In genomic region chr6:148649454-148649963, GRCh38 we compare ENCODE assay signal across 26 cellular contexts.
DNase-seq lines count a peak whose midpoint lies in the region; ATAC-seq and TF ChIP-seq lines count a peak whose summit lies in the region.
"Had no signal": no experiment of that assay in that cellular context is flagged by ENCODE, and none has a peak within 500 bp of the region (broad histone marks: within the 10 kb centered on the region; RNA-seq: fewer than 3 reads in every experiment).

No MANE protein-coding gene starts in this region.

- H3K4me3 ChIP-seq in lower leg skin (ENCODE audit: low read depth, poor library complexity, severe bottlenecking) = no peak overlapping the region
- H3K4me3 ChIP-seq: adrenal gland, heart right ventricle, Peyer's patch, SJCRH30 had no signal

- peak overlapping the region in 3 of 6 donors; percentile 14 to 73 (median 71) for H3K27ac Mint-ChIP-seq in naive B cell
- H3K27ac Mint-ChIP-seq in type B pancreatic cell = no peak overlapping the region
- H3K27ac Mint-ChIP-seq: activated T-cell treated with anti-CD3 and anti-CD28 coated beads, Interleukin-2, amount 50 U/mL, for 24 hours; CD4-positive, alpha-beta T cell; naive thymus-derived CD4-positive, alpha-beta T cell had no signal

- H3K27me3 Mint-ChIP-seq in naive B cell = no peaks in the 10 kb centered on the region
- peaks cover 5% of the 10 kb centered on the region for H3K27me3 Mint-ChIP-seq in type B pancreatic cell

- H3K36me3 Mint-ChIP-seq in naive B cell (peaks cover 0 to 7% of the 10 kb centered on the region in 2 donors), type B pancreatic cell (no peaks in the 10 kb centered on the region)

- ATAC-seq in GM19351 (IDR thresholded peaks at IDR 0.05; ENCODE audit: unreplicated experiment) = peak; percentile 75
- peak; percentile 76 to 91 for ATAC-seq in naive B cell (ENCODE audit: low read depth in 2 of 2)
- ATAC-seq in HG02973 (IDR thresholded peaks at IDR 0.05; ENCODE audit: unreplicated experiment) = no peak
- ATAC-seq: heart right ventricle; left cardiac atrium; naive thymus-derived CD4-positive, alpha-beta T cell had no signal

- H3K9me3 Mint-ChIP-seq in naive B cell (peaks cover 0 to 7% (median 4%) of the 10 kb centered on the region in 7 donors), type B pancreatic cell (peaks cover 10% of the 10 kb centered on the region)

- DNase-seq in CD1c-positive myeloid dendritic cell (ENCODE audit: extremely low spot score) (peak; percentile 42), MV-4-11 (lab: John Stamatoyannopoulos, UW) (peak; percentile 31), naive B cell (no peak), lower leg skin (ENCODE audit: low spot score in 2 of 2) (no peak), type B pancreatic cell (ENCODE audit: extremely low spot score, unreplicated experiment) (no peak)
- DNase-seq: activated gamma-delta T cell treated with Interleukin-2 at 50 U/mL for 16 hours; activated T-cell treated with anti-CD3 and anti-CD28 coated beads, Interleukin-2, amount 50 U/mL, for 24 hours; adrenal gland; brain microvascular endothelial cell; CD4-positive, alpha-beta T cell; DMS153; effector CD4-positive, alpha-beta T cell; heart right ventricle; left cardiac atrium; mesenchymal stem cell; naive thymus-derived CD4-positive, alpha-beta T cell; NCI-H1694 treated with DMSO at 0.1 percent for 48 hours; NCI-H2171 treated with DMSO at 0.1 percent for 48 hours; NCI-H524 treated with DMSO at 0.1 percent for 48 hours; NK-92 treated with Interleukin-12 subunit alpha and Interleukin-12 subunit beta, amount 100 ng/mL, for 24 hours; occipital lobe; Peyer's patch; SJCRH30; T-helper 1 cell had no signal

- H3K4me3 Mint-ChIP-seq in naive B cell (peak overlapping the region; percentile 56 to 93 (median 84)), type B pancreatic cell (no peak overlapping the region)
- H3K4me3 Mint-ChIP-seq: activated T-cell treated with anti-CD3 and anti-CD28 coated beads, Interleukin-2, amount 50 U/mL, for 24 hours; CD4-positive, alpha-beta T cell; naive thymus-derived CD4-positive, alpha-beta T cell had no signal

- intact Hi-C loops in lower leg skin (cut with DNase I; ENCODE audit: low total_unique reads) = loop anchor here (5.0 kb wide), 1 partner anchor 1002 kb away; no protein-coding TSS in a partner anchor

- TF ChIP-seq CTCF in lower leg skin (IDR thresholded peaks at IDR 0.05) (no peak), type B pancreatic cell (conservative IDR thresholded peaks at IDR 0.05) (no peak)

- H3K4me1 Mint-ChIP-seq in naive B cell (peaks cover 20 to 35% (median 23%) of the 10 kb centered on the region in 3 donors), type B pancreatic cell (ENCODE audit: unreplicated experiment) (no peaks in the 10 kb centered on the region)
- H3K4me1 Mint-ChIP-seq: naive thymus-derived CD4-positive, alpha-beta T cell had no signal

- no peak for TF ChIP-seq POLR2A in lower leg skin (IDR thresholded peaks at IDR 0.05)

Comparison
In these comparisons a context has a peak if more than half of its experiments do, and no peak if none do; other contexts are left out.
1. DNase-seq: peak in CD1c-positive myeloid dendritic cell (single experiment) and MV-4-11 (single experiment); none in naive B cell (single experiment), lower leg skin (0 of 2) and type B pancreatic cell (single experiment).